Comparison of ENCODE assay signal across 10 cellular contexts in the genomic region with DNA sequence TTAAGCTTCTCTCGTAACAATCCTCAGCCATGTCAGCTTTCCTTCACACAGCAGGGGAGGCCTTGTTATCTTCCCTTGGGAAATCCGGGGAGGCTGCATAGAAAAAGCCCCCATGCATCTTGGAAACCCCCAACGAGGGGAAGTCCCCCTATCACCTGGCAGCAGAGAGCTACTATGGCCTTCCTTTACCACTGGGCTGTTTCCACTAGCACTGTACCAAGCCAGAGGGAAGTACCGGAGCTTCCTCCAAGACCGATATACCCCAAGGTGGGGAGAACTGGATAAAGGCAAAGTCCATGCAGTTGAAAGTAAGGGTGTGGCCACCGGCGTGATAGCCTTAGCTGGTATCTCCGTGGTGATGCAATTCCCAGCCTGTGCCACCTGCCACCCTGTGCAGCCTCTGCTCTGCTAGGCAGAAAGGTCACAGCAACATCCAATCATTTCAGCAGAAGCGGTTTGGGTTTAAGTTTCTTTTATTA. TPM values are rescaled to one million over a fixed set of nuclear protein-coding genes. Genes with fewer than 3 reads are reported as not detected.
DNase-seq lines count a peak whose midpoint lies in the region; ATAC-seq, FAIRE-seq and TF ChIP-seq lines count a peak whose summit lies in the region.
"Had no signal": no experiment of that assay in that cellular context is flagged by ENCODE, and none has a peak within 500 bp of the region (broad histone marks: within the 10 kb centered on the region; RNA-seq: fewer than 3 reads in every experiment).

No MANE protein-coding gene starts in this region.

- H3K36me3 ChIP-seq in liver (ENCODE audit: control insufficient read depth in 4 of 4, insufficient read depth in 3 of 4, low read depth in 1 of 4, low read length in 3 of 4): no peaks in the 10 kb centered on the region

- DNase-seq in GM12892 (ENCODE audit: insufficient read length) (no peak), NCI-H460 (ENCODE audit: extremely low read depth, low read depth) (peak; percentile 58), COLO829 (ENCODE audit: low spot score) (no peak), NCI-H2196 treated with DMSO at 0.1 percent for 48 hours (lab: John Stamatoyannopoulos, UW; ENCODE audit: unreplicated experiment) (no peak), C1 segment of cervical spinal cord (lab: John Stamatoyannopoulos, UW) (no peak)
- DNase-seq: activated naive CD8-positive, alpha-beta T cell treated with anti-CD3 and anti-CD28 coated beads, Interleukin-2, amount 10 ng/mL, durations not matched to agents 7 days and 5 days had no signal

- 0 out of 2 replicates have a peak, but pooled peaks have one; percentile 34 for TF ChIP-seq POLR2A in GM12892 (IDR thresholded peaks at IDR 0.05; ENCODE audit: low read depth, low read length)

- H3K9me3 ChIP-seq in liver (ENCODE audit: control insufficient read depth in 4 of 4, low read length in 3 of 4): no peaks in the 10 kb centered on the region

- 42% methylated on average over 9 of the region's 9 CpGs for WGBS in liver

- peak; percentile 87 for FAIRE-seq in GM12892 (lab: Jason Lieb, UNC)

- TF ChIP-seq CTCF in liver (IDR thresholded peaks at IDR 0.05; ENCODE audit: low read depth, low read length, missing input control): no peak

- TF ChIP-seq RAD21 in liver (IDR thresholded peaks at IDR 0.05): no peak

- no peak overlapping the region for H3K27ac ChIP-seq in liver (ENCODE audit: low read depth in 1 of 2, low read length in 2 of 2)
- H3K27ac ChIP-seq: KMS-11 had no signal

- H3K9ac ChIP-seq in liver (ENCODE audit: low read depth in 1 of 2, low read length in 2 of 2): no peak overlapping the region
- H3K9ac ChIP-seq: KMS-11 had no signal

- peaks cover 2 to 9% (median 4%) of the 10 kb centered on the region in 4 donors for H3K4me1 ChIP-seq in liver (ENCODE audit: control insufficient read depth in 4 of 4, insufficient read depth in 4 of 4, low read length in 3 of 4)

- H3K27me3 ChIP-seq in liver (ENCODE audit: control insufficient read depth in 4 of 4, insufficient read depth in 4 of 4, low read length in 3 of 4): no peaks in the 10 kb centered on the region

- peak; percentile 32 for ATAC-seq in GM21717 (IDR thresholded peaks at IDR 0.05; ENCODE audit: unreplicated experiment)
- ATAC-seq in HG03025 (IDR thresholded peaks at IDR 0.05; ENCODE audit: low FRiP score, unreplicated experiment): no peak

- H3K4me3 ChIP-seq in liver (ENCODE audit: low read depth in 1 of 3, low read length in 3 of 3): no peak overlapping the region

TF ChIP-seq in liver, 16 proteins besides CTCF, POLR2A, EP300 and RAD21:
- no peak for TF ChIP-seq MAX (IDR thresholded peaks at IDR 0.05)
- TF ChIP-seq RXRA (IDR thresholded peaks at IDR 0.05): no peak
- no peak for TF ChIP-seq FOXA1 (IDR thresholded peaks at IDR 0.05)
- peak; percentile 18 for TF ChIP-seq HNF4G (IDR thresholded peaks at IDR 0.05)
- no peak for TF ChIP-seq JUND (IDR thresholded peaks at IDR 0.05)
- TF ChIP-seq SP1 (IDR thresholded peaks at IDR 0.05): peak; percentile 25
- peak in 1 of 2 donors; percentile 22 for TF ChIP-seq HNF4A (conservative IDR thresholded peaks at IDR 0.05)
- TF ChIP-seq ATF3 (IDR thresholded peaks at IDR 0.05): peak; percentile 54

RNA-seq across cellular contexts. Expression of gene CLIP2, which starts 4.4 kb away (rescaled TPM):
- polyA plus RNA-seq in GM12892 (2012; ENCODE audit: missing spikeins): 21.0 TPM
- 33.2 and 35.1 TPM in 2 replicates for total RNA-seq in NCI-H460 (2014; rRNA removed; shearing (Covaris generic))
- 26.8 and 29.8 TPM in 2 replicates for polyA plus RNA-seq in NCI-H460 (2014; cell fraction: nucleus; rRNA removed)
- 1 to 10 TPM; 3.4 to 6.3 TPM for total RNA-seq in liver
- 1 to 10 TPM; 1.4 to 1.5 TPM for polyA plus RNA-seq in liver

RNA-seq across cellular contexts. Expression of gene RFC2, which starts 30.6 kb away (rescaled TPM):
- 64.7 TPM for polyA plus RNA-seq in GM12892 (2012; ENCODE audit: missing spikeins)
- total RNA-seq in NCI-H460 (2014; rRNA removed; shearing (Covaris generic)): 30.1 and 37.0 TPM in 2 replicates
- 59.7 and 60.0 TPM in 2 replicates for polyA plus RNA-seq in NCI-H460 (2014; cell fraction: nucleus; rRNA removed)
- total RNA-seq in liver: 10 to 100 TPM; 12.8 to 23.8 TPM
- 10 to 100 TPM; 14.1 to 15.6 TPM for polyA plus RNA-seq in liver
